Comparison of ENCODE assay signal across 5 cellular contexts in genomic region chr16:9911231-9911630, GRCh38.
"Had no signal": no experiment of that assay in that cellular context is flagged by ENCODE, and none has a peak within 500 bp of the region (broad histone marks: within the 10 kb centered on the region; RNA-seq: fewer than 3 reads in every experiment).

No MANE protein-coding gene starts in this region.

- H3K4me2 ChIP-seq: KMS-11 had no signal

- DNase-seq: KBM-7, KG1 had no signal

- FAIRE-seq: HTR-8/SVneo had no signal

- H3K27ac ChIP-seq: HL-60, KMS-11 had no signal

- H3K9ac ChIP-seq: KMS-11 had no signal
